In the genomic region with DNA sequence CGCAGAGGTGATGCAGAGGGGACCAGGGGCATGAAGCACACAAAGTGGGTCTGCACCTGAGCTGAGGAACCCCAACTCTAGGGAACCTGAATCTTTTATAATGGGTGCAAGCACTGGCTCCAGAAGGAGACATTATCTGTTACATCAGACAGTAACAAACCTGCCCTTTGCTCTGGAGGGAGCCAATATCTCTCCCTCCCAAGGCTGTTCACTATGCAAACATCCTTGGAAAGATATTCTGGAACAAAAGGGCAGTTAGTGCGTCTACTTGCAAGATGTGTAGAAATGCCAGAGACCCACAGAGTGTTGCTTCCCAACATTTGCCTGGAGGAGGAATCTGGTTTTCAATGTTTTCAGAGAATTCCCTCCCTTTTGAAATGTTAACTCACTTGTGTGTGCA, we compare ENCODE assay signal across 26 cellular contexts. TPM values are rescaled to one million over a fixed set of nuclear protein-coding genes. Genes with fewer than 3 reads are reported as not detected.
"Had no signal": no experiment of that assay in that cellular context is flagged by ENCODE, and none has a peak within 500 bp of the region (broad histone marks: within the 10 kb centered on the region; RNA-seq: fewer than 3 reads in every experiment).

No MANE protein-coding gene starts in this region.

- H3K4me3 ChIP-seq: dorsolateral prefrontal cortex, right atrium auricular region, sigmoid colon, skin epidermis, tibial artery, upper lobe of right lung, vagina had no signal

- H3K4me3 Mint-ChIP-seq: natural killer cell; neural crest cell; stimulated activated naive CD8-positive, alpha-beta T cell treated with anti-CD3 and anti-CD28 coated beads, Interleukin-15, Interleukin-2, amounts not matched to agents 100 ng/mL and 50 ng/mL, for 24 hours had no signal

- H3K36me3 Mint-ChIP-seq: natural killer cell had no signal

- H3K9me3 ChIP-seq: right atrium auricular region, sigmoid colon, tibial artery, upper lobe of right lung, vagina had no signal

- H3K4me1 Mint-ChIP-seq: natural killer cell had no signal

- FAIRE-seq: islet of Langerhans had no signal

- DNase-seq: cortex of kidney; dorsolateral prefrontal cortex; effector CD8-positive, alpha-beta T cell; foreskin melanocyte; head of caudate nucleus; hypothalamus; kidney glomerular epithelial cell; mammary epithelial cell; natural killer cell; posterior cingulate gyrus; sigmoid colon; stimulated activated CD4-positive, alpha-beta T cell treated with anti-CD3 and anti-CD28 coated beads, Interleukin-2, amount 100 ng/mL, for 48 hours; tibial artery; upper lobe of right lung had no signal

- H3K27ac ChIP-seq: dorsolateral prefrontal cortex, right atrium auricular region, sigmoid colon, skin epidermis, tibial artery, upper lobe of right lung, vagina had no signal

- H3K27ac Mint-ChIP-seq: natural killer cell; stimulated activated naive CD8-positive, alpha-beta T cell treated with anti-CD3 and anti-CD28 coated beads, Interleukin-15, Interleukin-2, amounts not matched to agents 100 ng/mL and 50 ng/mL, for 24 hours had no signal

- ATAC-seq: left lobe of liver, natural killer cell, upper lobe of right lung had no signal

- H3K36me3 ChIP-seq: right atrium auricular region, sigmoid colon, tibial artery, upper lobe of right lung, vagina had no signal

- H3K27me3 ChIP-seq: dorsolateral prefrontal cortex, right atrium auricular region, sigmoid colon, tibial artery, upper lobe of right lung, vagina had no signal

- H3K9me3 Mint-ChIP-seq: natural killer cell; neural crest cell; stimulated activated naive CD8-positive, alpha-beta T cell treated with anti-CD3 and anti-CD28 coated beads, Interleukin-15, Interleukin-2, amounts not matched to agents 100 ng/mL and 50 ng/mL, for 24 hours had no signal

RNA-seq across cellular contexts. Expression of a gene that starts 31.8 kb away (rescaled TPM):
- total RNA-seq: mesenteric fat pad, myocyte, neural crest cell, osteocyte, pulmonary artery endothelial cell, right atrium auricular region, sigmoid colon, temporal lobe, vagina had no signal
- polyA plus RNA-seq: mammary epithelial cell had no signal
